Comparison of ENCODE assay signal across 1 cellular context in genomic region chr19:5775668-5776309, GRCh38.
TF ChIP-seq lines count a peak whose summit lies in the region.

No MANE protein-coding gene starts in this region.

TF ChIP-seq in HEK293, 187 proteins besides CTCF, POLR2A, EP300 and RAD21 (continued from another document):
- peak; percentile 66; the same call in 1 of the 2 replicates for TF ChIP-seq ZNF792 (tag by site-specific recombination; IDR thresholded peaks at IDR 0.05)
- no peak for TF ChIP-seq GFI1B (tag by site-specific recombination; IDR thresholded peaks at IDR 0.05)
- TF ChIP-seq BCL11B (tag by site-specific recombination; IDR thresholded peaks at IDR 0.05; ENCODE audit: low read depth): 0 out of 2 replicates have a peak, but pooled peaks have one; percentile 20
- TF ChIP-seq ZBTB48 (tag by site-specific recombination; IDR thresholded peaks at IDR 0.05): no peak
- peak; percentile 76 for TF ChIP-seq GLIS1 (tag by site-specific recombination; IDR thresholded peaks at IDR 0.05)
- no peak for TF ChIP-seq ZNF302 (tag by site-specific recombination; IDR thresholded peaks at IDR 0.05; ENCODE audit: low read depth)
- TF ChIP-seq ZNF280D (tag by site-specific recombination; IDR thresholded peaks at IDR 0.05): no peak
- no peak for TF ChIP-seq ZNF488 (tag by site-specific recombination; IDR thresholded peaks at IDR 0.05)
- no peak for TF ChIP-seq YY2 (tag by site-specific recombination; IDR thresholded peaks at IDR 0.05)
